Comparison of ENCODE assay signal across 12 cellular contexts in genomic region chr9:124652203-124652992, GRCh38.
DNase-seq lines count a peak whose midpoint lies in the region; ATAC-seq, FAIRE-seq and TF ChIP-seq lines count a peak whose summit lies in the region.
"Had no signal": no experiment of that assay in that cellular context is flagged by ENCODE, and none has a peak within 500 bp of the region (broad histone marks: within the 10 kb centered on the region; RNA-seq: fewer than 3 reads in every experiment).

No MANE protein-coding gene starts in this region.

- peak; percentile 95 for ATAC-seq in left ventricle myocardium superior
- no peak for ATAC-seq in GM19397 (IDR thresholded peaks at IDR 0.05; ENCODE audit: unreplicated experiment)
- ATAC-seq in GM21381 (IDR thresholded peaks at IDR 0.05; ENCODE audit: unreplicated experiment), result no peak
- ATAC-seq: GM12878 had no signal

- H3K4me1 ChIP-seq in breast epithelium (no peaks in the 10 kb centered on the region), astrocyte (ENCODE audit: insufficient read depth, low read length) (peaks cover 17% of the 10 kb centered on the region)

- no peaks in the 10 kb centered on the region for H3K27me3 Mint-ChIP-seq in MCF 10A (ENCODE audit: insufficient read depth, unreplicated experiment)
- H3K27me3 Mint-ChIP-seq in astrocyte (ENCODE audit: low read depth, unreplicated experiment), result no peaks in the 10 kb centered on the region

- H3K4me3 ChIP-seq in breast epithelium, result no peak overlapping the region
- no peak overlapping the region for H3K4me3 ChIP-seq in astrocyte (ENCODE audit: insufficient read depth, low read depth, low read length)
- H3K4me3 ChIP-seq: esophagus muscularis mucosa, GM12878 had no signal

- H3K36me3 Mint-ChIP-seq in MCF 10A (ENCODE audit: insufficient read depth, unreplicated experiment), result no peaks in the 10 kb centered on the region
- no peaks in the 10 kb centered on the region for H3K36me3 Mint-ChIP-seq in astrocyte (ENCODE audit: low read depth, unreplicated experiment)

- peak overlapping the region; percentile 54 for H3K4me2 ChIP-seq in astrocyte (ENCODE audit: low read length)

- H3K4me3 Mint-ChIP-seq in MCF 10A (ENCODE audit: unreplicated experiment) (peak overlapping the region; percentile 33), astrocyte (ENCODE audit: unreplicated experiment) (no peak overlapping the region)

- intact Hi-C loops in MCF 10A (cut with micrococcal nuclease), result no loop called here
- intact Hi-C loops in breast epithelium (cut with DNase I; ENCODE audit: low total_unique reads), result no loop called here
- intact Hi-C loops in left ventricle myocardium superior (cut with micrococcal nuclease), result no loop called here
- intact Hi-C loops in head of caudate nucleus (cut with DNase I), result no loop called here
- intact Hi-C loops in posterior cingulate gyrus (cut with DNase I), result no loop called here

- peak; percentile 82 for FAIRE-seq in astrocyte (lab: Jason Lieb, UNC)
- FAIRE-seq: GM12878 had no signal

- POLR2A ChIA-PET in MCF 10A (lab: Yijun Ruan, JAX), result interaction anchor here (0.6 to 3.2 kb wide), 18 partner anchors 9 to 209 kb away, joined by 3 to 37 read pairs (median 4); partner anchors contain the start of gene RPL35

- H3K9me3 Mint-ChIP-seq in MCF 10A (ENCODE audit: unreplicated experiment) (no peaks in the 10 kb centered on the region), astrocyte (ENCODE audit: unreplicated experiment) (no peaks in the 10 kb centered on the region)

- BruUV-seq in MCF 10A (replicated peaks; lab: Mats Ljungman, UMichigan), result no TSS peak

- H3K79me2 ChIP-seq in astrocyte (ENCODE audit: insufficient read depth, low read length), result no peaks in the 10 kb centered on the region

- TF ChIP-seq CTCF in MCF 10A (IDR thresholded peaks at IDR 0.05; ENCODE audit: unreplicated experiment) (no peak), breast epithelium (IDR thresholded peaks at IDR 0.05) (no peak), astrocyte (IDR thresholded peaks at IDR 0.05; ENCODE audit: insufficient read depth, low read depth, low read length) (no peak)

- H2AFZ ChIP-seq in astrocyte (ENCODE audit: low read depth, low read length), result no peak overlapping the region

- H3K36me3 ChIP-seq in breast epithelium (no peaks in the 10 kb centered on the region), astrocyte (ENCODE audit: insufficient read depth, low read length) (no peaks in the 10 kb centered on the region)
- H3K36me3 ChIP-seq: esophagus muscularis mucosa had no signal

- no peaks in the 10 kb centered on the region for H3K27me3 ChIP-seq in breast epithelium
- H3K27me3 ChIP-seq in astrocyte (ENCODE audit: insufficient read depth, low read length), result no peaks in the 10 kb centered on the region
- H3K27me3 ChIP-seq: esophagus muscularis mucosa had no signal

- H3K27ac Mint-ChIP-seq in MCF 10A (ENCODE audit: low read depth, unreplicated experiment), result peak overlapping the region; percentile 68
- peak overlapping the region; percentile 86 for H3K27ac Mint-ChIP-seq in astrocyte (ENCODE audit: unreplicated experiment)

- DNase-seq in MCF 10A (ENCODE audit: unreplicated experiment) (peak; percentile 96), breast epithelium (ENCODE audit: low spot score in 2 of 2) (no peak), astrocyte (ENCODE audit: low read depth) (peak; percentile 99), left ventricle myocardium superior (no peak), head of caudate nucleus (no peak), posterior cingulate gyrus (no peak)
- DNase-seq: activated T-cell treated with anti-CD3 and anti-CD28 coated beads for 4 hours, Kasumi-1 had no signal

- H3K27ac ChIP-seq in breast epithelium (no peak overlapping the region), astrocyte (ENCODE audit: low read depth, low read length) (peak overlapping the region; percentile 66)

- CTCF ChIA-PET in MCF 10A (lab: Yijun Ruan, JAX), result interaction anchor here (0.7 to 4.6 kb wide), 7 partner anchors 9 to 100 kb away, joined by 3 to 33 read pairs (median 7); no protein-coding TSS in a partner anchor

- H3K9me3 ChIP-seq in breast epithelium (no peaks in the 10 kb centered on the region), astrocyte (ENCODE audit: insufficient read depth, low read depth, low read length) (no peaks in the 10 kb centered on the region)
- H3K9me3 ChIP-seq: esophagus muscularis mucosa had no signal

- H3K4me1 Mint-ChIP-seq in MCF 10A (ENCODE audit: insufficient read depth, unreplicated experiment) (peaks cover 39% of the 10 kb centered on the region), astrocyte (ENCODE audit: low read depth, unreplicated experiment) (peaks cover 21% of the 10 kb centered on the region)

- TF ChIP-seq POLR2A in breast epithelium (IDR thresholded peaks at IDR 0.05), result no peak

- H3K9ac ChIP-seq in astrocyte (ENCODE audit: low read length), result peak overlapping the region; percentile 34

- no peaks in the 10 kb centered on the region for H4K20me1 ChIP-seq in astrocyte (ENCODE audit: insufficient read depth, low read length)

Comparison
In these comparisons a context has a peak if more than half of its experiments do, and no peak if none do; other contexts are left out.
1. DNase-seq: peak in MCF 10A (single experiment) and astrocyte (single experiment); none in breast epithelium (0 of 2), left ventricle myocardium superior (single experiment), head of caudate nucleus (0 of 42) and posterior cingulate gyrus (0 of 10).